1 cellular context compared by ENCODE assay signal in genomic region chr16:69340095-69340644, GRCh38.
TF ChIP-seq lines count a peak whose summit lies in the region.

No MANE protein-coding gene starts in this region.

TF ChIP-seq in HepG2, 621 proteins besides CTCF, POLR2A, EP300 and RAD21 (continued from another document):
- TF ChIP-seq ZBTB40 (IDR thresholded peaks at IDR 0.05) (no peak), ZBTB40 (CRISPR knock-in tag; IDR thresholded peaks at IDR 0.05) (no peak), FOSL1 (CRISPR knock-in tag; IDR thresholded peaks at IDR 0.05; ENCODE audit: borderline replicate concordance) (no peak), NFKB2 (CRISPR knock-in tag; IDR thresholded peaks at IDR 0.05; ENCODE audit: borderline replicate concordance) (0 out of 2 replicates have a peak, but pooled peaks have one; percentile 1), KLF15 (CRISPR knock-in tag; IDR thresholded peaks at IDR 0.05; ENCODE audit: borderline replicate concordance) (no peak), ZNF891 (CRISPR knock-in tag; IDR thresholded peaks at IDR 0.05) (0 out of 2 replicates have a peak, but pooled peaks have one; percentile 4), MAZ (IDR thresholded peaks at IDR 0.05; ENCODE audit: borderline replicate concordance, low read depth, low read length) (no peak), MAZ (CRISPR knock-in tag; IDR thresholded peaks at IDR 0.05; ENCODE audit: low read depth) (0 out of 2 replicates have a peak, but pooled peaks have one; percentile 0), XBP1 (CRISPR knock-in tag; IDR thresholded peaks at IDR 0.05) (no peak), TEF (CRISPR knock-in tag; IDR thresholded peaks at IDR 0.05) (no peak), ZNF232 (CRISPR knock-in tag; IDR thresholded peaks at IDR 0.05; ENCODE audit: borderline replicate concordance) (no peak), MNT (IDR thresholded peaks at IDR 0.05) (no peak), NFKBIZ (CRISPR knock-in tag; IDR thresholded peaks at IDR 0.05) (no peak), ADNP (CRISPR knock-in tag; IDR thresholded peaks at IDR 0.05) (no peak)
